Comparison of ENCODE assay signal across 27 cellular contexts in genomic region chr18:71807586-71807985, GRCh38.
"Had no signal": no experiment of that assay in that cellular context is flagged by ENCODE, and none has a peak within 500 bp of the region (broad histone marks: within the 10 kb centered on the region; RNA-seq: fewer than 3 reads in every experiment).

No MANE protein-coding gene starts in this region.

- H3K4me1 ChIP-seq: left lung, lower lobe of right lung, prostate gland, stomach, testis, thyroid gland, transverse colon, upper lobe of left lung, vagina had no signal

- ATAC-seq: left colon; left lung; lower lobe of right lung; naive thymus-derived CD8-positive, alpha-beta T cell; pancreas; right cardiac atrium; sciatic nerve; stimulated activated naive B cell treated with anti-CD40 and anti-IgM and Interleukin-4, amounts not matched to agents 10 μg/mL and 1 μg/mL and 100 μg/mL, for 72 hours; stimulated activated naive CD8-positive, alpha-beta T cell treated with anti-CD3 and anti-CD28 coated beads, Interleukin-15, Interleukin-2, amounts not matched to agents 100 U/mL and 50 U/mL, for 24 hours had no signal

- FAIRE-seq: pancreas had no signal

- H3K27me3 ChIP-seq: left lung, pancreas, stomach, testis, thyroid gland, transverse colon, upper lobe of left lung, vagina had no signal

- H3K27ac ChIP-seq: left lung, lower lobe of right lung, pancreas, prostate gland, skin epidermis, stomach, testis, thyroid gland, transverse colon, upper lobe of left lung, vagina had no signal

- H3K4me3 ChIP-seq: left lung, lower lobe of right lung, pancreas, prostate gland, skin epidermis, stomach, testis, thyroid gland, transverse colon, upper lobe of left lung, vagina had no signal

- H3K36me3 ChIP-seq: left lung, lower lobe of right lung, pancreas, prostate gland, stomach, thyroid gland, transverse colon, upper lobe of left lung, vagina had no signal

- DNase-seq: kidney; left colon; left lung; lower lobe of right lung; mammary epithelial cell; mesenchymal stem cell; naive thymus-derived CD8-positive, alpha-beta T cell; nucleus accumbens; pancreas; posterior cingulate gyrus; retina; right cardiac atrium; stimulated activated CD4-positive, alpha-beta T cell treated with anti-CD3 and anti-CD28 coated beads, Interleukin-12 subunit alpha, Interleukin-12 subunit beta, amount 100 ng/mL, for 4 hours; stimulated activated CD4-positive, alpha-beta T cell treated with anti-CD3 and anti-CD28 coated beads, Interleukin-15, amount 100 ng/mL, for 24 hours; stimulated activated CD4-positive, alpha-beta T cell treated with anti-CD3 and anti-CD28 coated beads, Interleukin-2, amount 100 ng/mL, for 24 hours; stimulated activated CD4-positive, alpha-beta T cell treated with anti-CD3 and anti-CD28 coated beads, Interleukin-4, amount 100 ng/mL, for 1 hour; stimulated activated naive B cell treated with anti-CD40 and anti-IgM and Interleukin-4, amounts not matched to agents 10 μg/mL and 1 μg/mL and 100 μg/mL, for 72 hours; stimulated activated naive CD8-positive, alpha-beta T cell treated with anti-CD3 and anti-CD28 coated beads, Interleukin-15, Interleukin-2, amounts not matched to agents 100 U/mL and 50 U/mL, for 24 hours; stomach; testis; thyroid gland; transverse colon; upper lobe of left lung had no signal

- H3K9me3 ChIP-seq: lower lobe of right lung, pancreas, prostate gland, testis, thyroid gland, transverse colon, upper lobe of left lung, vagina had no signal
